ENCODE assay signal across 23 cellular contexts in genomic region chr12:29537292-29537691, GRCh38. TPM values are rescaled to one million over a fixed set of nuclear protein-coding genes. Genes with fewer than 3 reads are reported as not detected.
A peak's percentile ranks its signal among the peaks of the same experiment; 100 is the strongest.
DNase-seq lines count a peak whose midpoint lies in the region; ATAC-seq and TF ChIP-seq lines count a peak whose summit lies in the region.
"Had no signal": no experiment of that assay in that cellular context is flagged by ENCODE, and none has a peak within 500 bp of the region (broad histone marks: within the 10 kb centered on the region; RNA-seq: fewer than 3 reads in every experiment).

No MANE protein-coding gene starts in this region.

- H3K9me3 ChIP-seq in PC-3 (ENCODE audit: low read length) (no peaks in the 10 kb centered on the region), Caco-2 (no peaks in the 10 kb centered on the region)
- H3K9me3 ChIP-seq: neutrophil had no signal

- H3K4me1 Mint-ChIP-seq in Caco-2 (ENCODE audit: low read depth, unreplicated experiment): no peaks in the 10 kb centered on the region
- H3K4me1 Mint-ChIP-seq: activated T-helper 17 cell treated with anti-CD3 and anti-CD28 coated beads, Interleukin-2, amount 50 U/mL, for 72 hours had no signal

- no peak overlapping the region for H2AFZ ChIP-seq in PC-3 (ENCODE audit: low read length)

- H3K4me1 ChIP-seq in PC-3 (ENCODE audit: insufficient read depth, low read length): peaks cover 5% of the 10 kb centered on the region; the same call in 1 of the 2 replicates
- no peaks in the 10 kb centered on the region for H3K4me1 ChIP-seq in Caco-2

- H3K36me3 ChIP-seq in PC-3 (ENCODE audit: low read depth, low read length) (no peaks in the 10 kb centered on the region), Caco-2 (ENCODE audit: control insufficient read depth, insufficient read depth, low read length) (no peaks in the 10 kb centered on the region)
- H3K36me3 ChIP-seq: neutrophil had no signal

- POLR2A ChIA-PET in PC-3 (lab: Charles Lee; ENCODE audit: unreplicated experiment) (no interaction called here), Caco-2 (lab: Charles Lee) (no interaction called here)

- no peaks in the 10 kb centered on the region for H3K9me3 Mint-ChIP-seq in Caco-2 (ENCODE audit: unreplicated experiment)
- H3K9me3 Mint-ChIP-seq: activated naive CD4-positive, alpha-beta T cell treated with anti-CD3 and anti-CD28 coated beads, Interleukin-2, amount 50 U/mL, for 72 hours; activated T-helper 17 cell treated with anti-CD3 and anti-CD28 coated beads, Interleukin-2, amount 50 U/mL, for 72 hours had no signal

- H3K27me3 ChIP-seq in PC-3 (ENCODE audit: low read length): peaks cover 22% of the 10 kb centered on the region
- H3K27me3 ChIP-seq in Caco-2 (replicated peaks; ENCODE audit: control insufficient read depth, insufficient read depth, low read length): no peaks in the 10 kb centered on the region; the same call in 1 of the 2 replicates

- no peaks in the 10 kb centered on the region for H3K79me2 ChIP-seq in PC-3 (ENCODE audit: low read length)

- no peak overlapping the region for H3K9ac ChIP-seq in PC-3 (ENCODE audit: low read length)

- CTCF ChIA-PET in PC-3 (lab: Charles Lee) (no interaction called here), Caco-2 (lab: Charles Lee) (no interaction called here)

- H3K27ac ChIP-seq in PC-3 (ENCODE audit: low read length) (no peak overlapping the region), epithelial cell of prostate (no peak overlapping the region)
- H3K27ac ChIP-seq: skin epidermis had no signal

- no peak overlapping the region for H3K4me3 Mint-ChIP-seq in Caco-2 (ENCODE audit: unreplicated experiment)
- H3K4me3 Mint-ChIP-seq: activated T-helper 17 cell treated with anti-CD3 and anti-CD28 coated beads, Interleukin-2, amount 50 U/mL, for 72 hours had no signal

- H3K27me3 Mint-ChIP-seq in Caco-2 (ENCODE audit: insufficient read depth, unreplicated experiment): peaks cover 8% of the 10 kb centered on the region

- ATAC-seq in PC-3: peak; percentile 43
- no peak for ATAC-seq in GM19395 (IDR thresholded peaks at IDR 0.05; ENCODE audit: unreplicated experiment)
- ATAC-seq: activated naive CD4-positive, alpha-beta T cell treated with anti-CD3 and anti-CD28 coated beads, Interleukin-2, amount 50 U/mL, for 72 hours; activated T-helper 17 cell treated with anti-CD3 and anti-CD28 coated beads, Interleukin-2, amount 50 U/mL, for 72 hours had no signal

- H3K4me3 ChIP-seq in PC-3 (ENCODE audit: low read length) (no peak overlapping the region), Caco-2 (ENCODE audit: low read depth, low read length) (no peak overlapping the region)
- H3K4me3 ChIP-seq: skin epidermis had no signal

- no peak overlapping the region for H3K4me2 ChIP-seq in PC-3 (ENCODE audit: low read length)

- DNase-seq in AG08395 (ENCODE audit: low spot score) (peak; percentile 9), PC-3 (peak; percentile 45), epithelial cell of prostate (ENCODE audit: low read depth, low spot score) (peak; percentile 36), kidney tubule cell (ENCODE audit: low spot score) (peak; percentile 26), inferior parietal cortex (ENCODE audit: extremely low spot score) (no peak), D341Med (ENCODE audit: low spot score) (no peak), Caco-2 (no peak)
- DNase-seq: activated CD4-positive, alpha-beta T cell treated with anti-CD3 and anti-CD28 coated beads, Interleukin-2, amount 50 U/mL, for 48 hours; activated CD8-positive, alpha-beta memory T cell treated with anti-CD3 and anti-CD28 coated beads, Interleukin-2, amount 50 U/mL, for 48 hours; C1 segment of cervical spinal cord; erythroblast; KG1; mesendoderm; NCI-H1436 treated with DMSO at 0.1 percent for 48 hours; NCI-H510A treated with DMSO at 0.1 percent for 48 hours; stimulated activated CD4-positive, alpha-beta T cell treated with anti-CD3 and anti-CD28 coated beads, Interleukin-1b, Interleukin-23, amount 100 ng/mL, for 48 hours; trophoblast cell had no signal

- no peak overlapping the region for H3K27ac Mint-ChIP-seq in Caco-2 (ENCODE audit: unreplicated experiment)
- H3K27ac Mint-ChIP-seq: activated naive CD4-positive, alpha-beta T cell treated with anti-CD3 and anti-CD28 coated beads, Interleukin-2, amount 50 U/mL, for 72 hours; activated T-helper 17 cell treated with anti-CD3 and anti-CD28 coated beads, Interleukin-2, amount 50 U/mL, for 72 hours had no signal

- no peaks in the 10 kb centered on the region for H3K36me3 Mint-ChIP-seq in Caco-2 (ENCODE audit: insufficient read depth, unreplicated experiment)
- H3K36me3 Mint-ChIP-seq: activated naive CD4-positive, alpha-beta T cell treated with anti-CD3 and anti-CD28 coated beads, Interleukin-2, amount 50 U/mL, for 72 hours had no signal

- TF ChIP-seq CTCF in PC-3 (conservative IDR thresholded peaks at IDR 0.05; ENCODE audit: low read depth, low read length) (no peak), Caco-2 (IDR thresholded peaks at IDR 0.05; ENCODE audit: insufficient read depth in 1 of 2, low read depth in 1 of 2, low read length in 1 of 2, severe bottlenecking in 1 of 2, unreplicated experiment in 1 of 2) (no peak)

- H3F3A ChIP-seq in PC-3 (ENCODE audit: low read length, unreplicated experiment): no peaks in the 10 kb centered on the region

- H3K9me2 ChIP-seq in PC-3 (replicated peaks; ENCODE audit: low read length): no peaks in the 10 kb centered on the region

- H4K20me1 ChIP-seq in PC-3 (ENCODE audit: low read length): no peaks in the 10 kb centered on the region

- BruUV-seq in PC-3 (replicated peaks; lab: Mats Ljungman, UMichigan) (no TSS peak), Caco-2 (replicated peaks; lab: Mats Ljungman, UMichigan) (no TSS peak)

- intact Hi-C loops in PC-3 (cut with micrococcal nuclease): no loop called here
- intact Hi-C loops in Caco-2 (cut with micrococcal nuclease; ENCODE audit: unreplicated experiment): no loop called here

RNA-seq across cellular contexts. Expression of gene OVCH1, which starts 39.8 kb away (rescaled TPM):
- total RNA-seq in PC-3 (2014; rRNA removed) (not detected in 2 replicates), Caco-2 (2022) (not detected in 2 replicates)
- total RNA-seq: activated naive CD4-positive, alpha-beta T cell treated with anti-CD3 and anti-CD28 coated beads, Interleukin-2, amount 50 U/mL, for 72 hours; activated T-helper 17 cell treated with anti-CD3 and anti-CD28 coated beads, Interleukin-2, amount 50 U/mL, for 72 hours; HT1080 had no signal

Comparison
In these comparisons a context has a peak if more than half of its experiments do, and no peak if none do; other contexts are left out.
1. DNase-seq: peak in AG08395 (single experiment), PC-3 (single experiment), epithelial cell of prostate (single experiment) and kidney tubule cell (single experiment); none in inferior parietal cortex (single experiment), D341Med (single experiment) and Caco-2 (0 of 2).